In the genomic region with DNA sequence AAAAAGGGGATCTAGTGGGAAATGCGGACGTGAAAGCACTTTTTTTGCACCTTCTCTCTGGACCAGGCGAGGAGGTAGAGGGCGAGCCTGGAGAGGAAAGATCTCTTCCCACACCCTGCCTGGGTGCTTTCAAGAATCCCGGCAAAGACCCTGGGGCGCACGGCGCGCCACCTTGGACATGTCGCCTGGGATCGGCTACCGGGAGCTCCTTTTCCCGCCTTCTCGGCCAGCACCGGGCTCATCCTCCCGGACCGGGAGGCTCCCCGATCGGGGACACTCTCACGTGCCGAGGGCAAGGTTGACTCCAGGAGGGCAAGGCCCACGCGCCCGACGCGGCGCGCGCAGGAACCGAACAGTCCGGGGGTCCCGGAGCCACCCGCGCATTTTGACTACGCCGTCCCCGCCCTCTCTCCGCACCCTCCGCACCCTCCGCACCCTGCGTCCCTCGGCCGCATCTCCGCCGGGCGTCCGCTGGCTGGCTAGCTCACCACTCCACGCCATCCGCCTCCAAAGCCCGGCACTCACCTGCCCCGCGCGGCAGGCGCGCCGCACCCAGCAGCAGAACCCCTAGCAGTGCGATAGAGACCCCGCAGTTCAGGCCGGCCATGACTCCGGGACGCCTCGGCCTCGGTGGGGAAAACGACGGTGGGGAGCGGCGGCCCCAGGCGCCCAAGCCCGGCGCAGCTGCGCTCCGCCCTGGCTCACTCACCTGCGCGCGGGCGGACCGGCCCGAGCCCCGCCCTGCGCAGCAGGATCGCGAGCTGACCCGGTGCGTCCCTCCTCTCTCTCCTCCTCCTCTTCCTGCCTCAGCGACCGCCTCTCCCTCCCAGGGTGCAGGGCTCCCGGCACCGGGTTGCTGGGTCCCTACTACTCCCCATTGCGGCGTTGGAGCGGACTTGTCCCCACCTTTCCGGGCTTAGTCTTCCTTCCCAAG, we compare ENCODE assay signal across 9 cellular contexts. TPM values are rescaled to one million over a fixed set of nuclear protein-coding genes. Genes with fewer than 3 reads are reported as not detected.
DNase-seq lines count a peak whose midpoint lies in the region; ATAC-seq and TF ChIP-seq lines count a peak whose summit lies in the region.
"Had no signal": no experiment of that assay in that cellular context is flagged by ENCODE, and none has a peak within 500 bp of the region (broad histone marks: within the 10 kb centered on the region; RNA-seq: fewer than 3 reads in every experiment).

A gene with protein sequence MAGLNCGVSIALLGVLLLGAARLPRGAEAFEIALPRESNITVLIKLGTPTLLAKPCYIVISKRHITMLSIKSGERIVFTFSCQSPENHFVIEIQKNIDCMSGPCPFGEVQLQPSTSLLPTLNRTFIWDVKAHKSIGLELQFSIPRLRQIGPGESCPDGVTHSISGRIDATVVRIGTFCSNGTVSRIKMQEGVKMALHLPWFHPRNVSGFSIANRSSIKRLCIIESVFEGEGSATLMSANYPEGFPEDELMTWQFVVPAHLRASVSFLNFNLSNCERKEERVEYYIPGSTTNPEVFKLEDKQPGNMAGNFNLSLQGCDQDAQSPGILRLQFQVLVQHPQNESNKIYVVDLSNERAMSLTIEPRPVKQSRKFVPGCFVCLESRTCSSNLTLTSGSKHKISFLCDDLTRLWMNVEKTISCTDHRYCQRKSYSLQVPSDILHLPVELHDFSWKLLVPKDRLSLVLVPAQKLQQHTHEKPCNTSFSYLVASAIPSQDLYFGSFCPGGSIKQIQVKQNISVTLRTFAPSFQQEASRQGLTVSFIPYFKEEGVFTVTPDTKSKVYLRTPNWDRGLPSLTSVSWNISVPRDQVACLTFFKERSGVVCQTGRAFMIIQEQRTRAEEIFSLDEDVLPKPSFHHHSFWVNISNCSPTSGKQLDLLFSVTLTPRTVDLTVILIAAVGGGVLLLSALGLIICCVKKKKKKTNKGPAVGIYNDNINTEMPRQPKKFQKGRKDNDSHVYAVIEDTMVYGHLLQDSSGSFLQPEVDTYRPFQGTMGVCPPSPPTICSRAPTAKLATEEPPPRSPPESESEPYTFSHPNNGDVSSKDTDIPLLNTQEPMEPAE (minus strand): TSS at position 698 of the 934 bp plus-strand sequence. CDS start 91 bp downstream, at position 607.

- H3F3A ChIP-seq in PC-9 (ENCODE audit: insufficient read depth, low read depth), result peaks cover 9% of the 10 kb centered on the region; the same call in 1 of the 2 replicates

- H3K27me3 Mint-ChIP-seq in natural killer cell (ENCODE audit: low read depth in 2 of 2), result peaks cover 48 to 53% of the 10 kb centered on the region in 2 donors

- POLR2A ChIA-PET in PC-9 (lab: Charles Lee; ENCODE audit: unreplicated experiment), result interaction anchor here (0.5 to 1.2 kb wide), 9 partner anchors 9 to 953 kb away, joined by 3 to 14 read pairs (median 6); no protein-coding TSS in a partner anchor

- H4K20me1 ChIP-seq in PC-9 (ENCODE audit: insufficient read depth), result peaks cover 5% of the 10 kb centered on the region; the same call in 1 of the 2 replicates
- H4K20me1 ChIP-seq: BLaER1 had no signal

- TF ChIP-seq CTCF in PC-9 (conservative IDR thresholded peaks at IDR 0.05) (no peak), epithelial cell of esophagus (IDR thresholded peaks at IDR 0.05; ENCODE audit: insufficient read depth, low read depth, low read length, missing control alignments) (peak; percentile 8), natural killer cell (IDR thresholded peaks at IDR 0.05) (no peak)

- H3K36me3 ChIP-seq in PC-9 (ENCODE audit: low read depth), result peaks cover 13% of the 10 kb centered on the region; the same call in 1 of the 2 replicates
- H3K36me3 ChIP-seq: BLaER1 had no signal

- DNase-seq in NCI-H1417 (lab: John Stamatoyannopoulos, UW), result peak in 2 of 3 experiments; percentile 43 to 52
- DNase-seq in NCI-H1417 treated with DMSO at 0.1 percent for 48 hours (lab: John Stamatoyannopoulos, UW), result no peak
- peak; percentile 43 to 78 for DNase-seq in PC-9
- DNase-seq in epithelial cell of esophagus (ENCODE audit: low read depth), result peak; percentile 83
- DNase-seq in natural killer cell, result no peak
- no peak for DNase-seq in SW 1271 (lab: John Stamatoyannopoulos, UW)
- no peak for DNase-seq in NCI-H1930 (lab: John Stamatoyannopoulos, UW)
- no peak for DNase-seq in pons (ENCODE audit: low spot score)

- H3K9me2 ChIP-seq in PC-9 (ENCODE audit: insufficient read depth), result peaks cover 3% of the 10 kb centered on the region; the same call in 1 of the 2 replicates

- CTCF ChIA-PET in PC-9 (lab: Charles Lee), result interaction anchor here (0.9 kb wide), 1 partner anchor 64 kb away, joined by 4 read pairs; no protein-coding TSS in a partner anchor

- H3K27ac Mint-ChIP-seq in natural killer cell, result no peak within 1 kb of the TSS

- H3K4me3 Mint-ChIP-seq in natural killer cell, result peak within 1 kb of the TSS; percentile 86

- peak in 1 of 3 donors; percentile 17 for ATAC-seq in natural killer cell

- H2AFZ ChIP-seq in PC-9, result peak within 1 kb of the TSS; percentile 77

- H3K4me3 ChIP-seq in PC-9 (peak within 1 kb of the TSS; percentile 83), epithelial cell of esophagus (ENCODE audit: low read length) (peak within 1 kb of the TSS; percentile 90)
- H3K4me3 ChIP-seq: BLaER1 had no signal

- H3K27me3 ChIP-seq in PC-9 (ENCODE audit: insufficient read depth, low read depth), result no peaks in the 10 kb centered on the region
- H3K27me3 ChIP-seq: BLaER1 had no signal

- H3K36me3 Mint-ChIP-seq in natural killer cell, result no peaks in the 10 kb centered on the region

- H3K9me3 ChIP-seq in PC-9 (ENCODE audit: insufficient read depth, low read depth), result no peaks in the 10 kb centered on the region; the same call in 1 of the 2 replicates

- intact Hi-C loops in PC-9 (cut with micrococcal nuclease; ENCODE audit: unreplicated experiment), result no loop called here
- intact Hi-C loops in natural killer cell (cut with micrococcal nuclease), result no loop called here

- peaks cover 52% of the 10 kb centered on the region for H3K79me2 ChIP-seq in PC-9 (ENCODE audit: low read depth)

- H3K27ac ChIP-seq in PC-9, result peak within 1 kb of the TSS; percentile 85
- H3K27ac ChIP-seq: BLaER1 had no signal

- no peaks in the 10 kb centered on the region for H3K9me3 Mint-ChIP-seq in natural killer cell

- H3K4me1 ChIP-seq in PC-9 (replicated peaks; ENCODE audit: insufficient read depth), result peaks cover 34% of the 10 kb centered on the region
- H3K4me1 ChIP-seq: BLaER1 had no signal

- peak within 1 kb of the TSS; percentile 91 for H3K4me2 ChIP-seq in PC-9
- H3K4me2 ChIP-seq: BLaER1 had no signal

- BruUV-seq in PC-9 (replicated peaks; lab: Mats Ljungman, UMichigan), result no TSS peak

- H3K4me1 Mint-ChIP-seq in natural killer cell, result peaks cover 16 to 19% of the 10 kb centered on the region in 2 donors

RNA-seq across cellular contexts. Expression of the gene that starts here (rescaled TPM):
- total RNA-seq in PC-9 (2021) (75.7 and 85.0 TPM in 2 replicates), natural killer cell (under 1 TPM; 0.38 to 0.61 (median 0.48) TPM)

Comparison
In these comparisons a context has a peak if more than half of its experiments do, and no peak if none do; other contexts are left out.
1. RNA of the gene that starts here (total RNA-seq): 75.7 to 85.0 TPM in PC-9; 0.38 to 0.61 TPM in natural killer cell; every median in the first group is over 10 times any median in the second.
2. DNase-seq: peak in NCI-H1417 (2 of 3), PC-9 (2 of 2) and epithelial cell of esophagus (single experiment); none in NCI-H1417 treated with DMSO at 0.1 percent for 48 hours (single experiment), natural killer cell (single experiment), SW 1271 (0 of 2), NCI-H1930 (0 of 2) and pons (single experiment).